3 cellular contexts compared by ENCODE assay signal in the genomic region with DNA sequence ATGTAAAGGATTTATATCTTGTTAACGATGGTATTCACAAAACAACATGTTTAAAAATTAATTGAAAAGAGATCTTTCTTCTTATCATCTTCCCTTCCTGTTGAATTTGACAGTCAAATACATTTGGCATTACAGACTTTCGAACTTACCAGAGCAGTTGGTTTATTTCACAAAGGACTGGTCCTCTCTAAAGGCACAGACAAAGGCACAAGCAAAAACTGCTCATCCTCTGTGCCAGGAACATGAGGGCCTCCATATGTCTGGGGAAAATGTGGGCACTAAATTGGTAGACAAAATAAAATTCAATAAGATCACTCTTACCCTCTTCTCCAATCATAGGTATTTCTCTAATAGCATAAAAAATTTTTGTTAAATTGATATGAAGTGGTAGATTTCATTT.
"Had no signal": no experiment of that assay in that cellular context is flagged by ENCODE, and none has a peak within 500 bp of the region (broad histone marks: within the 10 kb centered on the region; RNA-seq: fewer than 3 reads in every experiment).

No MANE protein-coding gene starts in this region.

- ATAC-seq: GM12878 had no signal

- DNase-seq: GDM1, GF-D8 had no signal
